ENCODE assay signal across 8 cellular contexts in the genomic region with DNA sequence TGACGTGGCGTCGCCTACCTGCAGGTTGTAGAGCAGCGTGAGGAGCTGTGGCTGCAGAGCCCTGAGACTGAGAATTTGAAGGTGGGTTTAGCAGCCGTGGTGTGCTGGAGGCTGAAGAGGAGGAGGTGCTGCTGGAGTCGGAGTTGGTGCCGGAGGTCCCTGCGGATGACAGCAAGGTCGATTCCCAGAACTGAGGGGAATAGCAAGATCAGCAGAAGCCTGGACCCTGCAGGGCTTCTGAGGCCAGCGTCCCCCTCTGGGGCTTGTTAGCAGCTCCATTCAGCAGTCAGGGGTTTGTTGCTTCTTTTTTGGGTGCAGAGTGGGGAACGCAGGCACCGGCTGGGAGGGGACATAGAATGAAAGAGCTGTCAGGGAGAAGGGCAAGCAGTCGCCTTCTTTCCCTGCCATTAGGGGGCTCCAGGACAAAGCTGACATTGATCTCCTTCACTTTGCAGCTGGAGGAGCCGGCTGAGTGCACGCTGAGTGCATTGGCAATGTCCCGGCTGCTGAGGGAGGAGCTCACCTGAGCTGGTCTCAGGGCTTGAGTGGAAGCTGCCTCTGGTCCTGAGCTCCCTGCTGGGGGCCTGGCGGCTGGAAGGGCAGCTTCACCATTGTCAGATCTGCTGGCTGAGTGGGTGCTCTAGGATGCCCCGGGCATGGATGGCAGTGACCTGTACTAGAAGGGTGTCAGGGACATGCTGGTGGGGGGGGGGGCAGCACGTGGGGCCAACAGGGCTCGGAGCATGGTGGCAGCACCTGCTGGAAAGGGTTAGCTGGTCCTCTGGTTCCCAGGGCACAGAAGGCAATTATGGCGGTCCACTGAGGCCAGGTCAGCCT.
DNase-seq lines count a peak whose midpoint lies in the region; ATAC-seq and TF ChIP-seq lines count a peak whose summit lies in the region.

No MANE protein-coding gene starts in this region.

- H3K4me3 ChIP-seq in cardiac fibroblast (replicated peaks in 1 of 2; ENCODE audit: low read depth in 2 of 2, low read length in 2 of 2) (no peak overlapping the region), retinal pigment epithelial cell (ENCODE audit: low read length) (no peak overlapping the region)

- peak; percentile 20 for TF ChIP-seq CTCF in cardiac fibroblast (IDR thresholded peaks at IDR 0.05; ENCODE audit: low read depth, low read length)
- peak; percentile 46 for TF ChIP-seq CTCF in retinal pigment epithelial cell (conservative IDR thresholded peaks at IDR 0.05; ENCODE audit: low read depth, low read length)

- no peak for ATAC-seq in GM19328 (IDR thresholded peaks at IDR 0.05; ENCODE audit: unreplicated experiment)

- DNase-seq in NCI-H2227 (lab: John Stamatoyannopoulos, UW; ENCODE audit: unreplicated experiment) (peak; percentile 38), NCI-H2227 treated with DMSO at 0.1 percent for 48 hours (lab: John Stamatoyannopoulos, UW) (no peak), NCI-H128 (lab: John Stamatoyannopoulos, UW; ENCODE audit: unreplicated experiment) (peak; percentile 50), cardiac fibroblast (ENCODE audit: low read depth in 2 of 2) (peak; percentile 4 to 11), retinal pigment epithelial cell (ENCODE audit: low read depth) (no peak), globus pallidus (ENCODE audit: low spot score) (no peak)
- DNase-seq in stimulated activated CD4-positive, alpha-beta T cell treated with anti-CD3 and anti-CD28 coated beads, Interleukin-4, amount 100 ng/mL, for 24 hours: no peak

Comparison
In these comparisons a context has a peak if more than half of its experiments do, and no peak if none do; other contexts are left out.
1. DNase-seq: peak in NCI-H2227 (single experiment), NCI-H128 (single experiment) and cardiac fibroblast (2 of 2); none in NCI-H2227 treated with DMSO at 0.1 percent for 48 hours (single experiment), retinal pigment epithelial cell (single experiment), stimulated activated CD4-positive, alpha-beta T cell treated with anti-CD3 and anti-CD28 coated beads, Interleukin-4, amount 100 ng/mL, for 24 hours (single experiment) and globus pallidus (single experiment).